In the genomic region with DNA sequence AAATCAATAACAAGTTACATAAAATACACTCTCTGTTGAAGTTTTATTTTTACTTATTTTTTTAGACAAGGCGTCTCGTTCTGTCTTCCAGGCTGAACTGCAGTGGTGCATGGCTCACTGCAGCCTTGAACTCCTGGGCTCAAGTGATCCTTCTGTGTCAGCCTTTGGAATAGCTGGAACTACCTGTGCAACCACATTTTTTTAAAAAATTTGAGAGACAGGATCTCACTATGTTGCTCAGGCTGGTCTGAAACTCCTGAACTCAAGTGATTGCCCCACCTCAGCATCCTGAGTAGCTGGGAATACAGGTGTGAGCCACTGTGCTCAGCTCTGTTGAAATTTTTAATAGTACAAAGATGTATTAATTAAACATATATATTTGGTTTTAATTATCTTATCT, we compare ENCODE assay signal across 34 cellular contexts.
"Had no signal": no experiment of that assay in that cellular context is flagged by ENCODE, and none has a peak within 500 bp of the region (broad histone marks: within the 10 kb centered on the region; RNA-seq: fewer than 3 reads in every experiment).

No MANE protein-coding gene starts in this region.

- DNase-seq: Karpas-422, Kasumi-1, MG63, MM.1S, MV-4-11, NCI-H1048, NCI-H1092, NCI-H1092 treated with DMSO at 0.1 percent for 48 hours, NCI-H1105, NCI-H1105 treated with DMSO at 0.1 percent for 48 hours, NCI-H1417, NCI-H1417 treated with DMSO at 0.1 percent for 48 hours, NCI-H1436, NCI-H1436 treated with DMSO at 0.1 percent for 48 hours, NCI-H146, NCI-H1694, NCI-H1694 treated with DMSO at 0.1 percent for 48 hours, NCI-H187, NCI-H187 treated with DMSO at 0.1 percent for 48 hours, NCI-H1930, NCI-H2029, NCI-H2029 treated with DMSO at 0.1 percent for 48 hours, NCI-H2081, NCI-H2081 treated with DMSO at 0.1 percent for 48 hours, NCI-H2107, NCI-H2171, NCI-H2171 treated with DMSO at 0.1 percent for 48 hours, NCI-H2227 treated with DMSO at 0.1 percent for 48 hours, NCI-H226, NCI-H345, NCI-H446, NCI-H446 treated with DMSO at 0.1 percent for 48 hours, NCI-H510A, NCI-H510A treated with DMSO at 0.1 percent for 48 hours had no signal

- H3K27me3 ChIP-seq: MG63 had no signal

- H3K4me3 ChIP-seq: MG63 had no signal

- H3K9me3 ChIP-seq: MG63 had no signal

- H3K36me3 ChIP-seq: MG63 had no signal
